In genomic region chr6:135002229-135002844, GRCh38 we compare ENCODE assay signal across 8 cellular contexts. TPM values are rescaled to one million over a fixed set of nuclear protein-coding genes. Genes with fewer than 3 reads are reported as not detected.
DNase-seq lines count a peak whose midpoint lies in the region; ATAC-seq and TF ChIP-seq lines count a peak whose summit lies in the region.

No MANE protein-coding gene starts in this region.

- H3K27me3 ChIP-seq in PC-3 (ENCODE audit: low read length) (no peaks in the 10 kb centered on the region), thyroid gland (no peaks in the 10 kb centered on the region)

- H3K4me3 ChIP-seq in PC-3 (ENCODE audit: low read length) (no peak overlapping the region), thyroid gland (replicated peaks in 1 of 3) (no peak overlapping the region)

- POLR2A ChIA-PET in PC-3 (lab: Charles Lee; ENCODE audit: unreplicated experiment), result no interaction called here

- H4K20me1 ChIP-seq in PC-3 (ENCODE audit: low read length), result no peaks in the 10 kb centered on the region

- no peak for TF ChIP-seq POLR2A in thyroid gland (IDR thresholded peaks at IDR 0.05)

- WGBS in thyroid gland, 2 donors, result 82 to 83% methylated on average over 5 of the region's 5 CpGs

- ATAC-seq in activated CD4-positive, CD25-positive, alpha-beta regulatory T cell treated with anti-CD3 and anti-CD28 coated beads, Interleukin-2, amount 50 U/mL, for 24 hours, result peak; percentile 18 to 25
- peak; percentile 49; the same call in 1 of the 2 replicates for ATAC-seq in PC-3
- no peak for ATAC-seq in GM21526 (IDR thresholded peaks at IDR 0.05; ENCODE audit: low FRiP score, unreplicated experiment)
- no peak for ATAC-seq in left ventricle myocardium superior

- H3K79me2 ChIP-seq in PC-3 (ENCODE audit: low read length), result no peaks in the 10 kb centered on the region

- TF ChIP-seq CTCF in PC-3 (conservative IDR thresholded peaks at IDR 0.05; ENCODE audit: low read depth, low read length) (peak; percentile 52), thyroid gland (IDR thresholded peaks at IDR 0.05) (peak in 5 of 6 experiments; percentile 10 to 57 (median 28))

- no TSS peak for BruUV-seq in PC-3 (replicated peaks; lab: Mats Ljungman, UMichigan)

- H3K27ac ChIP-seq in PC-3 (ENCODE audit: low read length) (no peak overlapping the region), thyroid gland (no peak overlapping the region)

- no peaks in the 10 kb centered on the region for H3K9me2 ChIP-seq in PC-3 (replicated peaks; ENCODE audit: low read length)

- DNase-seq in activated CD4-positive, CD25-positive, alpha-beta regulatory T cell (lab: John Stamatoyannopoulos, UW), result no peak
- DNase-seq in PC-3 (peak; percentile 49), fibroblast of peridontal ligament (ENCODE audit: extremely low read depth) (peak; percentile 43), thyroid gland (no peak), epidermal melanocyte (ENCODE audit: insufficient read length, low spot score) (no peak), left ventricle myocardium superior (no peak)

- H3K4me2 ChIP-seq in PC-3 (ENCODE audit: low read length), result no peak overlapping the region

- H2AFZ ChIP-seq in PC-3 (ENCODE audit: low read length), result no peak overlapping the region

- H3K36me3 ChIP-seq in PC-3 (ENCODE audit: low read depth, low read length) (peaks cover 1% of the 10 kb centered on the region; the same call in 1 of the 2 replicates), thyroid gland (peaks cover 0 to under 1% of the 10 kb centered on the region in 2 donors)

- H3F3A ChIP-seq in PC-3 (ENCODE audit: low read length, unreplicated experiment), result no peaks in the 10 kb centered on the region

- intact Hi-C loops in PC-3 (cut with micrococcal nuclease), result no loop called here
- intact Hi-C loops in thyroid gland (cut with DNase I), result no loop called here
- intact Hi-C loops in left ventricle myocardium superior (cut with micrococcal nuclease), result no loop called here

- H3K9ac ChIP-seq in PC-3 (ENCODE audit: low read length), result no peak overlapping the region

- H3K9me3 ChIP-seq in PC-3 (ENCODE audit: low read length), result no peaks in the 10 kb centered on the region
- no peaks in the 10 kb centered on the region for H3K9me3 ChIP-seq in thyroid gland

- CTCF ChIA-PET in PC-3 (lab: Charles Lee), result interaction anchor here (0.5 to 1.0 kb wide), 2 partner anchors 62 to 181 kb away, joined by 6 to 7 read pairs; no protein-coding TSS in a partner anchor

- H3K4me1 ChIP-seq in PC-3 (ENCODE audit: insufficient read depth, low read length) (no peaks in the 10 kb centered on the region), thyroid gland (no peaks in the 10 kb centered on the region)

RNA-seq across cellular contexts. Expression of gene HBS1L, which starts 52.3 kb away (rescaled TPM):
- total RNA-seq in PC-3 (2014; rRNA removed) (44.9 and 53.2 TPM in 2 replicates), thyroid gland (10 to 100 TPM; 52.8 to 87.1 (median 70.7) TPM), left ventricle myocardium superior (89.8 TPM)

RNA-seq across cellular contexts. Expression of gene ALDH8A1, which starts 52.4 kb away (rescaled TPM):
- total RNA-seq in PC-3 (2014; rRNA removed), result 1.7 and 1.9 TPM in 2 replicates
- total RNA-seq in thyroid gland, result under 1 TPM in 3 of 4 donors, not detected in 1; 0.13 to 0.54 (median 0.33) TPM
- 0.20 TPM for total RNA-seq in left ventricle myocardium superior

Comparison
In these comparisons a context has a peak if more than half of its experiments do, and no peak if none do; other contexts are left out.
1. ATAC-seq: peak in activated CD4-positive, CD25-positive, alpha-beta regulatory T cell treated with anti-CD3 and anti-CD28 coated beads, Interleukin-2, amount 50 U/mL, for 24 hours (2 of 2) and PC-3 (single experiment); none in GM21526 (single experiment) and left ventricle myocardium superior (single experiment).
2. DNase-seq: peak in PC-3 (single experiment) and fibroblast of peridontal ligament (single experiment); none in activated CD4-positive, CD25-positive, alpha-beta regulatory T cell (0 of 4), thyroid gland (0 of 2), epidermal melanocyte (single experiment) and left ventricle myocardium superior (single experiment).